8 cellular contexts compared by ENCODE assay signal in genomic region chr4:158671915-158672806, GRCh38.
DNase-seq lines count a peak whose midpoint lies in the region; ATAC-seq lines count a peak whose summit lies in the region.

Gene ETFDH (plus strand): TSS chr4:158672296. CDS start chr4:158672457, 161 bp downstream.

- peak; percentile 77 for ATAC-seq in GM19372 (IDR thresholded peaks at IDR 0.05; ENCODE audit: low read depth, unreplicated experiment)
- ATAC-seq in HG03558 (IDR thresholded peaks at IDR 0.05; ENCODE audit: extremely low read depth, unreplicated experiment), result peak; percentile 85

- DNase-seq in CD1c-positive myeloid dendritic cell (ENCODE audit: extremely low spot score), result peak; percentile 99
- peak; percentile 98 for DNase-seq in NCI-H748 (lab: John Stamatoyannopoulos, UW; ENCODE audit: unreplicated experiment)
- peak; percentile 94 to 99 for DNase-seq in activated CD4-positive, alpha-beta T cell treated with anti-CD3 and anti-CD28 coated beads, Interleukin-2, amount 50 U/mL, for 24 hours (ENCODE audit: low read depth in 1 of 2, low spot score in 1 of 2)
- peak; percentile 99 for DNase-seq in dedifferentiated amniotic fluid mesenchymal stem cell (ENCODE audit: extremely low spot score)
- peak; percentile 100 for DNase-seq in left kidney (ENCODE audit: low read depth, low spot score)
- DNase-seq in stimulated activated CD4-positive, alpha-beta T cell treated with anti-CD3 and anti-CD28 coated beads, Interleukin-2, amount 100 ng/mL, for 24 hours, result peak; percentile 96 to 98

Comparison
In these comparisons a context has a peak if more than half of its experiments do, and no peak if none do; other contexts are left out.
1. Peak in every context shown above with its lines: DNase-seq and ATAC-seq.